In genomic region chr9:93827545-93828330, GRCh38 we compare ENCODE assay signal across 8 cellular contexts.
DNase-seq lines count a peak whose midpoint lies in the region; ATAC-seq and TF ChIP-seq lines count a peak whose summit lies in the region.

No MANE protein-coding gene starts in this region.

- peak; percentile 68 to 70 for ATAC-seq in activated CD4-positive, CD25-positive, alpha-beta regulatory T cell treated with anti-CD3 and anti-CD28 coated beads, Interleukin-2, amount 50 U/mL, for 24 hours
- ATAC-seq in GM21526 (IDR thresholded peaks at IDR 0.05; ENCODE audit: low FRiP score, unreplicated experiment) = no peak

- H3K27ac ChIP-seq in substantia nigra (ENCODE audit: low read depth, low read length, poor library complexity, severe bottlenecking) = no peak overlapping the region

- TF ChIP-seq EP300 in Ishikawa (IDR thresholded peaks at IDR 0.05; ENCODE audit: borderline replicate concordance) = no peak

- DNase-seq in GM04504 (ENCODE audit: low read depth) (peak; percentile 9), epidermal melanocyte (ENCODE audit: insufficient read length, low spot score) (peak; percentile 73), midbrain (lab: John Stamatoyannopoulos, UW) (peak; percentile 48), substantia nigra (lab: John Stamatoyannopoulos, UW) (peak in 34 of 49 donors; percentile 5 to 67 (median 32)), SIG-M5 treated with dmso at 0.1 percent for 504 hours (lab: John Stamatoyannopoulos, UW; ENCODE audit: unreplicated experiment) (no peak)

- peak; percentile 62 for TF ChIP-seq RAD21 in Ishikawa (IDR thresholded peaks at IDR 0.05; ENCODE audit: low read depth)

TF ChIP-seq in Ishikawa, 13 proteins besides CTCF, POLR2A, EP300 and RAD21:
- TF ChIP-seq TEAD4 (IDR thresholded peaks at IDR 0.05) (no peak), ZBTB7A (IDR thresholded peaks at IDR 0.05; ENCODE audit: low read depth) (peak; percentile 75; the same call in 1 of the 2 replicates), EGR1 (IDR thresholded peaks at IDR 0.05) (peak; percentile 63), MAX (IDR thresholded peaks at IDR 0.05) (no peak), NFIC (IDR thresholded peaks at IDR 0.05) (no peak), FOXM1 (IDR thresholded peaks at IDR 0.05; ENCODE audit: borderline replicate concordance, low read depth) (no peak), CREB1 (IDR thresholded peaks at IDR 0.05; ENCODE audit: low read depth) (no peak), REST (IDR thresholded peaks at IDR 0.05; ENCODE audit: low read depth) (no peak), YY1 (IDR thresholded peaks at IDR 0.05; ENCODE audit: low read depth) (0 out of 2 replicates have a peak, but pooled peaks have one; percentile 28)
